Comparison of ENCODE assay signal across 12 cellular contexts in the genomic region with DNA sequence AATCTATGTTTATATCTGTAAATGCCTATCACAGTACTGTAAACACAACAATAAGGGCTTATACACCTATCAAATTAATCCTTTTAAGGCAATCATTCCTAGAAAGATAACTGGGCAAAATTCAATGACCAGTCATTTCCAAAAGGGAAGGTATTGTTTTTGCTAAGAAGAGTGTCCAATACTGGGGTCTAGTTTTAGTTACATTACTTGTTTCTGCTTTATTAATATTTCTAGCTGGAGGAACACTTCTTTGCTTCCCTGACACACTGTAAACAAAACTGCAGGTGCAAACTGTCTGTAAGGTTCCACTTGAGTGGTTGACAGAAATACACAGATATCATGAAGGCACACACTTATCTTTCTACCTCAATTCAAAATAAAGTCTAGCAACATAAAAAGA.
A peak's percentile ranks its signal among the peaks of the same experiment; 100 is the strongest.
DNase-seq lines count a peak whose midpoint lies in the region; ATAC-seq, FAIRE-seq and TF ChIP-seq lines count a peak whose summit lies in the region.
"Had no signal": no experiment of that assay in that cellular context is flagged by ENCODE, and none has a peak within 500 bp of the region (broad histone marks: within the 10 kb centered on the region; RNA-seq: fewer than 3 reads in every experiment).

No MANE protein-coding gene starts in this region.

- CTCF ChIA-PET in activated CD8-positive, alpha-beta T cell treated with anti-CD3 and anti-CD28 coated beads, Interleukin-2, amount 10 ng/mL, durations not matched to agents 7 days and 5 days (lab: Charles Lee): interaction anchor here (1.6 kb wide), 1 partner anchor 10 kb away, joined by 8 read pairs; no protein-coding TSS in a partner anchor
- CTCF ChIA-PET in activated CD8-positive, alpha-beta T cell treated with anti-CD3 and anti-CD28 coated beads for 36 hours (lab: Charles Lee): interaction anchor here (1.8 kb wide), 1 partner anchor 153 kb away, joined by 5 read pairs; no protein-coding TSS in a partner anchor
- CTCF ChIA-PET in endothelial cell of umbilical vein (lab: Charles Lee): interaction anchor here (0.6 kb wide), 1 partner anchor 9 kb away, joined by 3 read pairs; no protein-coding TSS in a partner anchor

- H3K9me3 Mint-ChIP-seq in activated CD8-positive, alpha-beta T cell treated with anti-CD3 and anti-CD28 coated beads, Interleukin-2, amount 10 ng/mL, durations not matched to agents 7 days and 5 days (ENCODE audit: insufficient read depth): peaks cover 9% of the 10 kb centered on the region
- H3K9me3 Mint-ChIP-seq in activated CD8-positive, alpha-beta T cell treated with anti-CD3 and anti-CD28 coated beads for 36 hours: peaks cover 2% of the 10 kb centered on the region
- H3K9me3 Mint-ChIP-seq: brain had no signal

- TF ChIP-seq POLR2A in endothelial cell of umbilical vein (IDR thresholded peaks at IDR 0.05; ENCODE audit: low read depth, low read length): no peak

- H3K27ac ChIP-seq in endothelial cell of umbilical vein (ENCODE audit: insufficient read depth, low read depth, low read length): no peak overlapping the region

- H3K4me1 ChIP-seq in endothelial cell of umbilical vein (ENCODE audit: control insufficient read depth, extremely low read depth, insufficient read depth, low read length): no peaks in the 10 kb centered on the region

- H3K79me2 ChIP-seq in endothelial cell of umbilical vein (ENCODE audit: control insufficient read depth, insufficient read depth, low read length): no peaks in the 10 kb centered on the region

- H3K4me3 ChIP-seq in endothelial cell of umbilical vein (replicated peaks in 1 of 3; ENCODE audit: insufficient read depth in 1 of 3, low read depth in 1 of 3, low read length in 3 of 3): no peak overlapping the region
- H3K4me3 ChIP-seq: lung had no signal

- no peaks in the 10 kb centered on the region for H3K9me3 ChIP-seq in endothelial cell of umbilical vein (replicated peaks; ENCODE audit: control insufficient read depth, insufficient read depth, low read length)

- no peaks in the 10 kb centered on the region for H4K20me1 ChIP-seq in endothelial cell of umbilical vein (replicated peaks; ENCODE audit: control insufficient read depth, extremely low read depth, insufficient read depth, low read length)

- no TSS peak for BruUV-seq in endothelial cell of umbilical vein (replicated peaks; lab: Mats Ljungman, UMichigan)

- FAIRE-seq in endothelial cell of umbilical vein (lab: Jason Lieb, UNC): peak; percentile 35

- H3K36me3 ChIP-seq in endothelial cell of umbilical vein (ENCODE audit: control insufficient read depth in 2 of 2, extremely low read depth in 1 of 2, insufficient read depth in 2 of 2, low read length in 2 of 2): no peaks in the 10 kb centered on the region

- no peaks in the 10 kb centered on the region for H3K9me1 ChIP-seq in endothelial cell of umbilical vein (replicated peaks; ENCODE audit: control insufficient read depth, extremely low read depth, insufficient read depth, low read length)

- H3K27me3 Mint-ChIP-seq in activated CD8-positive, alpha-beta T cell treated with anti-CD3 and anti-CD28 coated beads, Interleukin-2, amount 10 ng/mL, durations not matched to agents 7 days and 5 days (ENCODE audit: low read depth): no peaks in the 10 kb centered on the region
- no peaks in the 10 kb centered on the region for H3K27me3 Mint-ChIP-seq in activated CD8-positive, alpha-beta T cell treated with anti-CD3 and anti-CD28 coated beads for 36 hours
- H3K27me3 Mint-ChIP-seq: brain had no signal

- ATAC-seq in activated CD8-positive, alpha-beta T cell treated with anti-CD3 and anti-CD28 coated beads, Interleukin-2, amount 10 ng/mL, durations not matched to agents 7 days and 5 days: no peak
- no peak for ATAC-seq in activated CD8-positive, alpha-beta T cell treated with anti-CD3 and anti-CD28 coated beads for 36 hours
- peak; percentile 78 for ATAC-seq in GM21825 (IDR thresholded peaks at IDR 0.05; ENCODE audit: unreplicated experiment)
- ATAC-seq in HG03565 (IDR thresholded peaks at IDR 0.05; ENCODE audit: unreplicated experiment): peak; percentile 60

- no peaks in the 10 kb centered on the region for H3K27me3 ChIP-seq in endothelial cell of umbilical vein (ENCODE audit: control insufficient read depth in 2 of 2, insufficient read depth in 2 of 2, low read length in 2 of 2)

- intact Hi-C loops in activated CD8-positive, alpha-beta T cell treated with anti-CD3 and anti-CD28 coated beads for 36 hours (cut with micrococcal nuclease): no loop called here
- intact Hi-C loops in endothelial cell of umbilical vein (cut with micrococcal nuclease): no loop called here

- no peak overlapping the region for H3K4me2 ChIP-seq in endothelial cell of umbilical vein (ENCODE audit: insufficient read depth, low read length)

- peak overlapping the region; percentile 1 for H3K27ac Mint-ChIP-seq in activated CD8-positive, alpha-beta T cell treated with anti-CD3 and anti-CD28 coated beads, Interleukin-2, amount 10 ng/mL, durations not matched to agents 7 days and 5 days
- H3K27ac Mint-ChIP-seq in activated CD8-positive, alpha-beta T cell treated with anti-CD3 and anti-CD28 coated beads for 36 hours: no peak overlapping the region
- H3K27ac Mint-ChIP-seq: brain had no signal

- H3K4me3 Mint-ChIP-seq in activated CD8-positive, alpha-beta T cell treated with anti-CD3 and anti-CD28 coated beads, Interleukin-2, amount 10 ng/mL, durations not matched to agents 7 days and 5 days: no peak overlapping the region
- H3K4me3 Mint-ChIP-seq in activated CD8-positive, alpha-beta T cell treated with anti-CD3 and anti-CD28 coated beads for 36 hours: no peak overlapping the region
- H3K4me3 Mint-ChIP-seq: brain had no signal

- peaks cover 59% of the 10 kb centered on the region for H3K4me1 Mint-ChIP-seq in activated CD8-positive, alpha-beta T cell treated with anti-CD3 and anti-CD28 coated beads, Interleukin-2, amount 10 ng/mL, durations not matched to agents 7 days and 5 days (ENCODE audit: low read depth)
- peaks cover 47% of the 10 kb centered on the region for H3K4me1 Mint-ChIP-seq in activated CD8-positive, alpha-beta T cell treated with anti-CD3 and anti-CD28 coated beads for 36 hours (ENCODE audit: low read depth)
- H3K4me1 Mint-ChIP-seq: brain had no signal

- no peak for DNase-seq in activated CD8-positive, alpha-beta T cell treated with anti-CD3 and anti-CD28 coated beads, Interleukin-2, amount 10 ng/mL, durations not matched to agents 7 days and 5 days
- no peak for DNase-seq in activated CD8-positive, alpha-beta T cell treated with anti-CD3 and anti-CD28 coated beads for 36 hours
- no peak for DNase-seq in endothelial cell of umbilical vein (ENCODE audit: low read depth, low spot score)
- no peak for DNase-seq in midbrain (lab: John Stamatoyannopoulos, UW)
- DNase-seq in cerebellar nuclear complex (lab: John Stamatoyannopoulos, UW): no peak
- DNase-seq in NCI-H2171 (lab: John Stamatoyannopoulos, UW): no peak
- DNase-seq: activated CD4-positive, alpha-beta T cell treated with anti-CD3 and anti-CD28 coated beads, Interleukin-2, amount 50 U/mL, for 1 hour; stimulated activated naive CD4-positive, alpha-beta T cell had no signal

- no peak overlapping the region for H2AFZ ChIP-seq in endothelial cell of umbilical vein (ENCODE audit: low read depth, low read length)

- peaks cover 74% of the 10 kb centered on the region for H3K36me3 Mint-ChIP-seq in activated CD8-positive, alpha-beta T cell treated with anti-CD3 and anti-CD28 coated beads, Interleukin-2, amount 10 ng/mL, durations not matched to agents 7 days and 5 days (ENCODE audit: low read depth)
- peaks cover 49% of the 10 kb centered on the region for H3K36me3 Mint-ChIP-seq in activated CD8-positive, alpha-beta T cell treated with anti-CD3 and anti-CD28 coated beads for 36 hours (ENCODE audit: low read depth)

- no peak overlapping the region for H3K9ac ChIP-seq in endothelial cell of umbilical vein (replicated peaks; ENCODE audit: extremely low read depth, insufficient read depth, low read length)

- POLR2A ChIA-PET in activated CD8-positive, alpha-beta T cell treated with anti-CD3 and anti-CD28 coated beads, Interleukin-2, amount 10 ng/mL, durations not matched to agents 7 days and 5 days (lab: Charles Lee): no interaction called here
- POLR2A ChIA-PET in activated CD8-positive, alpha-beta T cell treated with anti-CD3 and anti-CD28 coated beads for 36 hours (lab: Charles Lee): no interaction called here
- POLR2A ChIA-PET in endothelial cell of umbilical vein (lab: Charles Lee): no interaction called here

- dilution Hi-C loops in endothelial cell of umbilical vein (cut with MboI; ENCODE audit: extremely low pct_ligation_motif_present, low sequenced_read_pairs): no loop called here

- no peak for TF ChIP-seq CTCF in activated CD8-positive, alpha-beta T cell treated with anti-CD3 and anti-CD28 coated beads for 36 hours (IDR thresholded peaks at IDR 0.05)
- TF ChIP-seq CTCF in endothelial cell of umbilical vein (IDR thresholded peaks at IDR 0.05; ENCODE audit: extremely low read depth in 1 of 2, insufficient read depth in 1 of 2, low read depth in 1 of 2, low read length in 2 of 2): no peak

TF ChIP-seq in endothelial cell of umbilical vein, 7 proteins besides CTCF, POLR2A, EP300 and RAD21:
- TF ChIP-seq EZH2 (IDR thresholded peaks at IDR 0.05; ENCODE audit: borderline replicate concordance, low read depth, low read length, severe bottlenecking) (no peak), MYC (IDR thresholded peaks at IDR 0.05; ENCODE audit: low read depth, low read length) (no peak), GATA2 (IDR thresholded peaks at IDR 0.05; ENCODE audit: insufficient read depth, insufficient read length, low read depth, low read length) (no peak), POLR2AphosphoS5 (IDR thresholded peaks at IDR 0.05; ENCODE audit: insufficient read depth, low read depth, low read length) (no peak)
- TF ChIP-seq, protein P1, sequence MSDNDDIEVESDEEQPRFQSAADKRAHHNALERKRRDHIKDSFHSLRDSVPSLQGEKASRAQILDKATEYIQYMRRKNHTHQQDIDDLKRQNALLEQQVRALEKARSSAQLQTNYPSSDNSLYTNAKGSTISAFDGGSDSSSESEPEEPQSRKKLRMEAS (IDR thresholded peaks at IDR 0.05; ENCODE audit: insufficient read depth, insufficient read length): no peak
TF ChIP-seq in endothelial cell of umbilical vein: peak in this region for 0.

Comparison
In these comparisons a context has a peak if more than half of its experiments do, and no peak if none do; other contexts are left out.
1. ATAC-seq: peak in GM21825 (single experiment) and HG03565 (single experiment); none in activated CD8-positive, alpha-beta T cell treated with anti-CD3 and anti-CD28 coated beads, Interleukin-2, amount 10 ng/mL, durations not matched to agents 7 days and 5 days (single experiment) and activated CD8-positive, alpha-beta T cell treated with anti-CD3 and anti-CD28 coated beads for 36 hours (single experiment).